ENCODE assay signal across 16 cellular contexts in genomic region chr6:21173678-21174077, GRCh38.
DNase-seq lines count a peak whose midpoint lies in the region; ATAC-seq, FAIRE-seq and TF ChIP-seq lines count a peak whose summit lies in the region.
"Had no signal": no experiment of that assay in that cellular context is flagged by ENCODE, and none has a peak within 500 bp of the region (broad histone marks: within the 10 kb centered on the region; RNA-seq: fewer than 3 reads in every experiment).

No MANE protein-coding gene starts in this region.

- H2BK15ac ChIP-seq in H1 (ENCODE audit: low read length): no peak overlapping the region

- peaks cover 0 to 1% (median 0%) of the 10 kb centered on the region in 4 experiments; a peak in 1 of 7 replicates for H3K27me3 ChIP-seq in H1 (replicated peaks in 1 of 4; ENCODE audit: control insufficient read depth in 3 of 4, extremely low read depth in 1 of 4, insufficient read depth in 3 of 4, low read length in 3 of 4)
- H3K27me3 ChIP-seq in tibial artery: no peaks in the 10 kb centered on the region
- H3K27me3 ChIP-seq: BLaER1 treated with 17β-estradiol and CSF1 and Interleukin-3, amounts not matched to agents 10 nM and 100 nM had no signal

- no peak overlapping the region for H2AFZ ChIP-seq in H1 (ENCODE audit: low read length)
- H2AFZ ChIP-seq: GM23248 had no signal

- intact Hi-C loops in tibial artery (cut with DNase I; ENCODE audit: low total_unique reads): no loop called here

- H4K5ac ChIP-seq in H1 (ENCODE audit: insufficient read length, low read depth, low read length): no peak overlapping the region

- no peak for TF ChIP-seq POLR2A in H1 (IDR thresholded peaks at IDR 0.05; ENCODE audit: control extremely low read depth in 1 of 2, low read depth in 2 of 2, low read length in 2 of 2)

- H3K4me1 ChIP-seq in HEK293 (ENCODE audit: control insufficient read depth, insufficient read depth, low read length) (no peaks in the 10 kb centered on the region), H1 (replicated peaks in 1 of 4; ENCODE audit: control insufficient read depth in 3 of 4, insufficient read depth in 4 of 4, low read length in 3 of 4) (no peaks in the 10 kb centered on the region), tibial artery (no peaks in the 10 kb centered on the region)

- H2AK5ac ChIP-seq in H1 (ENCODE audit: low read depth, low read length): no peak overlapping the region

- no peak overlapping the region for H4K91ac ChIP-seq in H1 (replicated peaks; ENCODE audit: insufficient read length, low read length)

- no peak overlapping the region for H3K4me2 ChIP-seq in H1 (ENCODE audit: insufficient read depth in 1 of 2, low read depth in 2 of 2, low read length in 2 of 2)

- no peak for TF ChIP-seq RAD21 in H1 (IDR thresholded peaks at IDR 0.05 in 1 of 2, conservative IDR thresholded peaks at IDR 0.05 in 1 of 2; ENCODE audit: low read depth in 2 of 2, low read length in 2 of 2)

- H3K56ac ChIP-seq in H1 (replicated peaks; ENCODE audit: insufficient read length, low read depth, low read length): no peak overlapping the region

- H2BK12ac ChIP-seq in H1 (ENCODE audit: low read depth, low read length): no peak overlapping the region

- H3K4ac ChIP-seq in H1 (replicated peaks; ENCODE audit: insufficient read length, low read depth, low read length): no peak overlapping the region

- H3K9me3 ChIP-seq in HEK293 (ENCODE audit: control insufficient read depth, insufficient read depth, low read depth, low read length): no peaks in the 10 kb centered on the region
- no peaks in the 10 kb centered on the region for H3K9me3 ChIP-seq in H1 (ENCODE audit: insufficient read depth in 2 of 2, low read depth in 1 of 2, low read length in 1 of 2)
- H3K9me3 ChIP-seq in tibial artery: no peaks in the 10 kb centered on the region

- no peaks in the 10 kb centered on the region for H3K23me2 ChIP-seq in H1 (ENCODE audit: low read depth, low read length)

- H4K20me1 ChIP-seq in H1 (replicated peaks in 1 of 2; ENCODE audit: control insufficient read depth in 1 of 2, insufficient read depth in 2 of 2, low read length in 2 of 2): no peaks in the 10 kb centered on the region
- H4K20me1 ChIP-seq: BLaER1 treated with 17β-estradiol and CSF1 and Interleukin-3, amounts not matched to agents 10 nM and 100 nM had no signal

- no peak overlapping the region for H3K27ac ChIP-seq in HEK293 (ENCODE audit: extremely low read depth, low read depth, low read length)
- no peak overlapping the region for H3K27ac ChIP-seq in H1 (ENCODE audit: low read depth, low read length)
- H3K27ac ChIP-seq in tibial artery: no peak overlapping the region
- H3K27ac ChIP-seq: GM23248, HL-60 had no signal

- H3K36me3 ChIP-seq in HEK293 (ENCODE audit: control insufficient read depth in 2 of 2, insufficient read depth in 1 of 2, low read length in 2 of 2) (no peaks in the 10 kb centered on the region), H1 (ENCODE audit: control insufficient read depth in 2 of 4, insufficient read depth in 4 of 4, low read length in 3 of 4) (no peaks in the 10 kb centered on the region), tibial artery (no peaks in the 10 kb centered on the region)

- H3K4me3 ChIP-seq in HEK293 (ENCODE audit: low read depth, low read length): no peak overlapping the region
- H3K4me3 ChIP-seq in H1 (ENCODE audit: extremely low read depth in 1 of 4, insufficient read depth in 2 of 4, low read depth in 3 of 4, low read length in 4 of 4): no peak overlapping the region
- no peak overlapping the region for H3K4me3 ChIP-seq in tibial artery
- H3K4me3 ChIP-seq: BLaER1 treated with 17β-estradiol and CSF1 and Interleukin-3, amounts not matched to agents 10 nM and 100 nM; GM23248 had no signal

- no peaks in the 10 kb centered on the region for H3K79me1 ChIP-seq in H1 (ENCODE audit: low read depth, low read length)

- FAIRE-seq in D721Med (lab: Jason Lieb, UNC) (peak; percentile 55), H1 (lab: Jason Lieb, UNC) (peak; percentile 74)
- FAIRE-seq: GM12891 had no signal

- no peak overlapping the region for H4K8ac ChIP-seq in H1 (ENCODE audit: extremely low read depth, insufficient read depth, low read length)

- CTCF ChIA-PET in HEK293 (lab: Yijun Ruan, JAX) (interaction anchor here (0.6 to 0.9 kb wide), 2 partner anchors 10 to 221 kb away, joined by 4 to 5 read pairs; no protein-coding TSS in a partner anchor), H1 (lab: Charles Lee; ENCODE audit: partially characterized antibody) (no interaction called here)

- no peaks in the 10 kb centered on the region for H3K79me2 ChIP-seq in H1 (ENCODE audit: control insufficient read depth in 1 of 2, insufficient read depth in 2 of 2, low read length in 2 of 2)

- no peak for TF ChIP-seq EP300 in H1 (IDR thresholded peaks at IDR 0.05; ENCODE audit: borderline replicate concordance in 1 of 2, low read depth in 2 of 2, low read length in 2 of 2)

- TF ChIP-seq CTCF in D721Med (IDR thresholded peaks at IDR 0.05; ENCODE audit: insufficient read depth, missing control alignments): no peak
- TF ChIP-seq CTCF in HEK293 (tag by site-specific recombination; IDR thresholded peaks at IDR 0.05): no peak
- TF ChIP-seq CTCF in H1 (IDR thresholded peaks at IDR 0.05; ENCODE audit: control extremely low read depth in 1 of 3, insufficient read depth in 1 of 3, low read depth in 1 of 3, low read length in 3 of 3): no peak
- no peak for TF ChIP-seq CTCF in tibial artery (IDR thresholded peaks at IDR 0.05)

- DNase-seq in D721Med (ENCODE audit: insufficient read length, low spot score): no peak
- DNase-seq in H1 (ENCODE audit: low read depth in 1 of 2, low spot score in 2 of 2): no peak
- DNase-seq in tibial artery: no peak
- no peak for DNase-seq in occipital lobe (lab: John Stamatoyannopoulos, UW)
- DNase-seq: CD4-positive, CD25-positive, alpha-beta regulatory T cell; CD8-positive, alpha-beta memory T cell; COR-L47; GM23248; H7; IMR-90; KBM-7 had no signal

- POLR2A ChIA-PET in HEK293 (lab: Yijun Ruan, JAX): no interaction called here
- POLR2A ChIA-PET in H1 (lab: Charles Lee; ENCODE audit: partially characterized antibody): interaction anchor here (0.7 kb wide), 2 partner anchors 28 to 46 kb away, joined by 3 read pairs; no protein-coding TSS in a partner anchor

- 0 out of 2 replicates have a peak overlapping the region, but pooled peaks have one; percentile 32 for H2BK5ac ChIP-seq in H1 (ENCODE audit: low read depth, low read length)

- H3K18ac ChIP-seq in H1 (ENCODE audit: extremely low read depth, low read length): no peak overlapping the region

- no peak for ATAC-seq in HG03442 (IDR thresholded peaks at IDR 0.05; ENCODE audit: unreplicated experiment)

- no peak overlapping the region for H3K23ac ChIP-seq in H1 (ENCODE audit: insufficient read length)

- 91% methylated on average over 2 of the region's 2 CpGs; no CpG with 5 or more reads in 1 of the 2 experiments for WGBS in H1 (ENCODE audit: extremely low coverage in 1 of 2, insufficient coverage in 1 of 2, insufficient read length in 1 of 2, insufficient replicate concordance in 2 of 2, low coverage in 1 of 2, low lambda C conversion rate in 2 of 2, missing lambda C conversion rate in 1 of 2), 2 experiments

- no peak overlapping the region for H3K9ac ChIP-seq in H1 (replicated peaks in 1 of 4; ENCODE audit: extremely low read depth in 1 of 4, low read depth in 3 of 4, low read length in 3 of 4)
- H3K9ac ChIP-seq: BLaER1 treated with 17β-estradiol and CSF1 and Interleukin-3, amounts not matched to agents 10 nM and 100 nM; GM23248 had no signal

- H2BK20ac ChIP-seq in H1 (ENCODE audit: low read length): no peak overlapping the region

- no peak overlapping the region for H2BK120ac ChIP-seq in H1 (replicated peaks; ENCODE audit: low read depth, low read length)

- H3K14ac ChIP-seq in H1 (ENCODE audit: insufficient read length): no peak overlapping the region

TF ChIP-seq in HEK293, 187 proteins besides CTCF, POLR2A, EP300 and RAD21:
- TF ChIP-seq ZNF121 (tag by site-specific recombination; IDR thresholded peaks at IDR 0.05) (peak; percentile 30; the same call in 1 of the 2 replicates), ZBTB20 (tag by site-specific recombination; IDR thresholded peaks at IDR 0.05) (no peak)

TF ChIP-seq in H1, 55 proteins besides CTCF, POLR2A, EP300 and RAD21:
- TF ChIP-seq EZH2 (IDR thresholded peaks at IDR 0.05; ENCODE audit: low read depth, low read length, severe bottlenecking): no peak
- TF ChIP-seq KDM1A (IDR thresholded peaks at IDR 0.05; ENCODE audit: borderline replicate concordance, low read length): peak; percentile 69; the same call in 1 of the 2 replicates
